In the genomic region with DNA sequence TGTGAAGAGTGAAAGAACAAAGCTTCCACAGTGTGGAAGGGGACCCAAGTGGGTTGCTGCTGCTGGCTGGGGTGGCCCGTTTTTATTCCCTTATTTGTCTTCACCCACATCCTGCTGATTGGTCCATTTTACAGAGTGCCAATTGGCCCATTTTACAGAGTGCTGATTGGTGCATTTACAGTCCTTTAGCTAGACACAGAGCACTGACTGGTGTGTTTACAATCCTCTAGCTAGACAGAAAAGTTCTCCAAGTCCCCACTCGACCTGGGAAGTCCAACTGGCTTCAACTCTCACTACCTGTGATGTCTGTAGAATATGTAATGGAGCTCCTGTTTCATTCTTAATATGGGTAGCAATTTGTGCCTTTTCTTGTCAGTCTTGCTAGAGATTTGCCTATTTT, we compare ENCODE assay signal across 2 cellular contexts.
TF ChIP-seq lines count a peak whose summit lies in the region.

No MANE protein-coding gene starts in this region.

TF ChIP-seq in K562, 482 proteins besides CTCF, POLR2A, EP300 and RAD21:
- TF ChIP-seq NFYB (IDR thresholded peaks at IDR 0.05; ENCODE audit: extremely low read depth, insufficient read length): peak; percentile 39
TF ChIP-seq in K562: peak in this region for 1; not testable (repeated sequence) for 481.

TF ChIP-seq in HepG2, 621 proteins besides CTCF, POLR2A, EP300 and RAD21:
- peak; percentile 64 for TF ChIP-seq NFYB (CRISPR knock-in tag; IDR thresholded peaks at IDR 0.05)
- 0 out of 2 replicates have a peak, but pooled peaks have one; percentile 16 for TF ChIP-seq POGZ (CRISPR knock-in tag; IDR thresholded peaks at IDR 0.05)
- TF ChIP-seq, protein P1, sequence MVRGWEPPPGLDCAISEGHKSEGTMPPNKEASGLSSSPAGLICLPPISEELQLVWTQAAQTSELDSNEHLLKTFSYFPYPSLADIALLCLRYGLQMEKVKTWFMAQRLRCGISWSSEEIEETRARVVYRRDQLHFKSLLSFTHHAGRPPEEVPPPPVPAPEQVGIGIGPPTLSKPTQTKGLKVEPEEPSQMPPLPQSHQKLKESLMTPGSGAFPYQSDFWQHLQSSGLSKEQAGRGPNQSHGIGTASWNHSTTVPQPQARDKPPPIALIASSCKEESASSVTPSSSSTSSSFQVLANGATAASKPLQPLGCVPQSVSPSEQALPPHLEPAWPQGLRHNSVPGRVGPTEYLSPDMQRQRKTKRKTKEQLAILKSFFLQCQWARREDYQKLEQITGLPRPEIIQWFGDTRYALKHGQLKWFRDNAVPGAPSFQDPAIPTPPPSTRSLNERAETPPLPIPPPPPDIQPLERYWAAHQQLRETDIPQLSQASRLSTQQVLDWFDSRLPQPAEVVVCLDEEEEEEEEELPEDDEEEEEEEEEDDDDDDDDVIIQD (CRISPR knock-in tag; IDR thresholded peaks at IDR 0.05; ENCODE audit: low read depth): peak; percentile 69; the same call in 1 of the 2 replicates
- TF ChIP-seq ZNF629 (CRISPR knock-in tag; conservative IDR thresholded peaks at IDR 0.05): peak; percentile 59
- TF ChIP-seq ZMYM4 (CRISPR knock-in tag; IDR thresholded peaks at IDR 0.05): 0 out of 2 replicates have a peak, but pooled peaks have one; percentile 38
- peak; percentile 49; the same call in 1 of the 2 replicates for TF ChIP-seq NFYC (CRISPR knock-in tag; IDR thresholded peaks at IDR 0.05)
